Comparison of ENCODE assay signal across 8 cellular contexts in genomic region chr19:39539519-39540332, GRCh38. TPM values are rescaled to one million over a fixed set of nuclear protein-coding genes. Genes with fewer than 3 reads are reported as not detected.
DNase-seq lines count a peak whose midpoint lies in the region; ATAC-seq and TF ChIP-seq lines count a peak whose summit lies in the region.

Gene EID2 (minus strand): TSS chr19:39540161. CDS start chr19:39540079, 82 bp downstream.

- no peaks in the 10 kb centered on the region for H3F3A ChIP-seq in PC-3 (ENCODE audit: low read length, unreplicated experiment)

- peak within 1 kb of the TSS; percentile 94 for H3K4me2 ChIP-seq in PC-3 (ENCODE audit: low read length)

- H3K9me3 ChIP-seq in PC-3 (ENCODE audit: low read length), result no peaks in the 10 kb centered on the region
- no peaks in the 10 kb centered on the region for H3K9me3 ChIP-seq in mucosa of rectum (ENCODE audit: control insufficient read depth in 2 of 2, low read length in 2 of 2)

- intact Hi-C loops in PC-3 (cut with micrococcal nuclease), result loop anchor here (10.0 kb wide), 1 partner anchor 65 kb away; no protein-coding TSS in a partner anchor

- H3K9ac ChIP-seq in PC-3 (ENCODE audit: low read length), result peak within 1 kb of the TSS; percentile 58
- peak within 1 kb of the TSS; percentile 74 to 82 for H3K9ac ChIP-seq in mucosa of rectum (ENCODE audit: low read depth in 1 of 2, low read length in 2 of 2)

- DNase-seq in DMS153 (lab: John Stamatoyannopoulos, UW) (peak; percentile 79), PC-3 (peak; percentile 90), erythroblast (lab: John Stamatoyannopoulos, UW) (peak; percentile 95 to 97)
- DNase-seq in Jurkat, Clone E6-1 (ENCODE audit: low read depth, low spot score), result peak; percentile 91
- DNase-seq in activated T-cell treated with anti-CD3 and anti-CD28 coated beads, Interleukin-2, amount 50 U/mL, for 1 hour, result peak; percentile 91
- peak; percentile 97 for DNase-seq in stimulated activated CD8-positive, alpha-beta memory T cell treated with anti-CD3 and anti-CD28 coated beads, Interleukin-4, amount 100 ng/mL, for 48 hours

- no peaks in the 10 kb centered on the region for H3K9me2 ChIP-seq in PC-3 (replicated peaks; ENCODE audit: low read length)

- peaks cover 15% of the 10 kb centered on the region for H3K4me1 ChIP-seq in PC-3 (ENCODE audit: insufficient read depth, low read length)
- H3K4me1 ChIP-seq in mucosa of rectum (ENCODE audit: control insufficient read depth in 2 of 2, insufficient read depth in 2 of 2, low read length in 2 of 2), result peaks cover 6% of the 10 kb centered on the region in 2 donors

- no TSS peak for BruUV-seq in PC-3 (replicated peaks; lab: Mats Ljungman, UMichigan)

- H4K20me1 ChIP-seq in PC-3 (ENCODE audit: low read length), result no peaks in the 10 kb centered on the region

- no peak; the same call in 1 of the 2 replicates for TF ChIP-seq CTCF in PC-3 (conservative IDR thresholded peaks at IDR 0.05; ENCODE audit: low read depth, low read length)

- ATAC-seq in GM21576 (IDR thresholded peaks at IDR 0.05; ENCODE audit: unreplicated experiment), result peak; percentile 84
- ATAC-seq in PC-3, result peak; percentile 94

- POLR2A ChIA-PET in PC-3 (lab: Charles Lee; ENCODE audit: unreplicated experiment), result no interaction called here

- peak; percentile 77 for TF ChIP-seq POLR2A in erythroblast (IDR thresholded peaks at IDR 0.05; ENCODE audit: low read length)

- CTCF ChIA-PET in PC-3 (lab: Charles Lee), result interaction anchor here (0.5 kb wide), 1 partner anchor 41 kb away, joined by 4 read pairs; the partner anchor contains the start of gene DLL3

- H3K27me3 ChIP-seq in PC-3 (ENCODE audit: low read length), result no peaks in the 10 kb centered on the region
- peaks cover 0 to 3% of the 10 kb centered on the region in 2 donors for H3K27me3 ChIP-seq in mucosa of rectum (ENCODE audit: control insufficient read depth in 2 of 2, insufficient read depth in 2 of 2, low read length in 2 of 2)

- peaks cover 17% of the 10 kb centered on the region for H3K79me2 ChIP-seq in PC-3 (ENCODE audit: low read length)

- no peaks in the 10 kb centered on the region for H3K36me3 ChIP-seq in PC-3 (ENCODE audit: low read depth, low read length)
- H3K36me3 ChIP-seq in mucosa of rectum (ENCODE audit: control insufficient read depth in 2 of 2, insufficient read depth in 2 of 2, low read length in 2 of 2), result no peaks in the 10 kb centered on the region

- peak within 1 kb of the TSS; percentile 88 for H3K4me3 ChIP-seq in Jurkat, Clone E6-1 (ENCODE audit: low read length)
- H3K4me3 ChIP-seq in PC-3 (ENCODE audit: low read length), result peak within 1 kb of the TSS; percentile 87
- peak within 1 kb of the TSS; percentile 81 to 85 for H3K4me3 ChIP-seq in mucosa of rectum (ENCODE audit: low read length in 2 of 2)

- H2AFZ ChIP-seq in PC-3 (ENCODE audit: low read length), result peak within 1 kb of the TSS; percentile 73

- H3K27ac ChIP-seq in PC-3 (ENCODE audit: low read length) (no peak within 1 kb of the TSS), mucosa of rectum (ENCODE audit: low read depth in 2 of 2, low read length in 2 of 2) (peak within 1 kb of the TSS; percentile 84 to 93)

RNA-seq across cellular contexts. Expression of gene EID2, which starts in this region (rescaled TPM):
- polyA plus RNA-seq in Jurkat, Clone E6-1 (2012; ENCODE audit: insufficient read depth, insufficient read length), result 19.3 TPM
- 11.3 and 22.9 TPM in 2 replicates for total RNA-seq in PC-3 (2014; rRNA removed)
